11 cellular contexts compared by ENCODE assay signal in genomic region chr20:43959079-43959919, GRCh38. TPM values are rescaled to one million over a fixed set of nuclear protein-coding genes. Genes with fewer than 3 reads are reported as not detected.
DNase-seq lines count a peak whose midpoint lies in the region; ATAC-seq, FAIRE-seq and TF ChIP-seq lines count a peak whose summit lies in the region.
"Had no signal": no experiment of that assay in that cellular context is flagged by ENCODE, and none has a peak within 500 bp of the region (broad histone marks: within the 10 kb centered on the region; RNA-seq: fewer than 3 reads in every experiment).

No MANE protein-coding gene starts in this region.

- in situ Hi-C loops in T47D (cut with HindIII; ENCODE audit: low pct_unique_long_range_greater_than_20kb, low sequenced_read_pairs) (no loop called here), mammary epithelial cell (cut with MboI; ENCODE audit: low sequenced_read_pairs in 2 of 2) (no loop called here)

- no peak for ATAC-seq in GM21825 (IDR thresholded peaks at IDR 0.05; ENCODE audit: unreplicated experiment)
- ATAC-seq: gastrocnemius medialis had no signal

- no peaks in the 10 kb centered on the region for H3K9me3 ChIP-seq in mammary epithelial cell (replicated peaks; ENCODE audit: insufficient read depth, low read length)
- peaks cover 8% of the 10 kb centered on the region for H3K9me3 ChIP-seq in OCI-LY1 (ENCODE audit: low read length)
- no peaks in the 10 kb centered on the region for H3K9me3 ChIP-seq in endothelial cell of umbilical vein (replicated peaks; ENCODE audit: control insufficient read depth, insufficient read depth, low read length)
- no peaks in the 10 kb centered on the region for H3K9me3 ChIP-seq in testis
- H3K9me3 ChIP-seq: gastrocnemius medialis had no signal

- H3K4me3 ChIP-seq in mammary epithelial cell (replicated peaks in 1 of 3; ENCODE audit: insufficient read depth in 1 of 3, low read depth in 2 of 3, low read length in 3 of 3), result no peak overlapping the region
- no peak overlapping the region for H3K4me3 ChIP-seq in OCI-LY1 (ENCODE audit: low read depth, low read length, poor library complexity, severe bottlenecking)
- H3K4me3 ChIP-seq in endothelial cell of umbilical vein (replicated peaks in 1 of 3; ENCODE audit: insufficient read depth in 1 of 3, low read depth in 1 of 3, low read length in 3 of 3), result no peak overlapping the region
- no peak overlapping the region for H3K4me3 ChIP-seq in testis
- H3K4me3 ChIP-seq: gastrocnemius medialis had no signal

- H3K4me1 ChIP-seq in mammary epithelial cell (ENCODE audit: insufficient read depth, low read length) (peaks cover 23% of the 10 kb centered on the region), OCI-LY1 (ENCODE audit: insufficient read depth, low read length, severe bottlenecking) (peaks cover 32% of the 10 kb centered on the region), endothelial cell of umbilical vein (ENCODE audit: control insufficient read depth, extremely low read depth, insufficient read depth, low read length) (peaks cover 36% of the 10 kb centered on the region), testis (peaks cover 19% of the 10 kb centered on the region)
- H3K4me1 ChIP-seq: gastrocnemius medialis had no signal

- no peaks in the 10 kb centered on the region for H4K20me1 ChIP-seq in mammary epithelial cell (ENCODE audit: insufficient read depth, low read length)
- H4K20me1 ChIP-seq in OCI-LY1 (ENCODE audit: insufficient read depth, low read length), result no peaks in the 10 kb centered on the region
- H4K20me1 ChIP-seq in endothelial cell of umbilical vein (replicated peaks; ENCODE audit: control insufficient read depth, extremely low read depth, insufficient read depth, low read length), result no peaks in the 10 kb centered on the region

- intact Hi-C loops in mammary epithelial cell (cut with micrococcal nuclease) (loop anchor here (10.0 kb wide), 1 partner anchor 114 kb away; no protein-coding TSS in a partner anchor), endothelial cell of umbilical vein (cut with micrococcal nuclease) (loop anchor here (10.0 kb wide), 1 partner anchor 256 kb away; the partner anchor contains the start of gene OSER1), testis (cut with DNase I; ENCODE audit: low total_unique reads) (no loop called here)

- H3K79me2 ChIP-seq in mammary epithelial cell (ENCODE audit: insufficient read depth, low read length) (no peaks in the 10 kb centered on the region), OCI-LY1 (ENCODE audit: insufficient read depth, low read length) (no peaks in the 10 kb centered on the region), endothelial cell of umbilical vein (ENCODE audit: control insufficient read depth, insufficient read depth, low read length) (no peaks in the 10 kb centered on the region)

- dilution Hi-C loops in mammary epithelial cell (cut with HindIII; ENCODE audit: low sequenced_read_pairs), result no loop called here
- dilution Hi-C loops in endothelial cell of umbilical vein (cut with MboI; ENCODE audit: extremely low pct_ligation_motif_present, low sequenced_read_pairs), result no loop called here

- no peak for TF ChIP-seq CTCF in mammary epithelial cell (conservative IDR thresholded peaks at IDR 0.05 in 1 of 2, IDR thresholded peaks at IDR 0.05 in 1 of 2; ENCODE audit: extremely low read depth in 1 of 2, insufficient read depth in 1 of 2, low read depth in 1 of 2, low read length in 2 of 2)
- no peak for TF ChIP-seq CTCF in OCI-LY1 (IDR thresholded peaks at IDR 0.05; ENCODE audit: low read length)
- no peak for TF ChIP-seq CTCF in endothelial cell of umbilical vein (IDR thresholded peaks at IDR 0.05; ENCODE audit: extremely low read depth in 1 of 2, insufficient read depth in 1 of 2, low read depth in 1 of 2, low read length in 2 of 2)
- no peak for TF ChIP-seq CTCF in testis (IDR thresholded peaks at IDR 0.05)

- H3K4me2 ChIP-seq in mammary epithelial cell (ENCODE audit: insufficient read depth, low read depth, low read length), result no peak overlapping the region
- 0 out of 2 replicates have a peak overlapping the region, but pooled peaks have one; percentile 41 for H3K4me2 ChIP-seq in OCI-LY1 (ENCODE audit: low read length)
- no peak overlapping the region for H3K4me2 ChIP-seq in endothelial cell of umbilical vein (ENCODE audit: insufficient read depth, low read length)

- no peaks in the 10 kb centered on the region for H3K9me1 ChIP-seq in endothelial cell of umbilical vein (replicated peaks; ENCODE audit: control insufficient read depth, extremely low read depth, insufficient read depth, low read length)

- H3K27ac ChIP-seq in mammary epithelial cell (ENCODE audit: insufficient read depth, low read depth, low read length) (no peak overlapping the region), OCI-LY1 (ENCODE audit: low read depth, low read length, poor library complexity, severe bottlenecking) (no peak overlapping the region), endothelial cell of umbilical vein (ENCODE audit: insufficient read depth, low read depth, low read length) (peak overlapping the region; percentile 13), testis (no peak overlapping the region)
- H3K27ac ChIP-seq: gastrocnemius medialis had no signal

- FAIRE-seq in endothelial cell of umbilical vein (lab: Jason Lieb, UNC) (peak; percentile 74), GM12892 (lab: Jason Lieb, UNC) (no peak)

- BruUV-seq in mammary epithelial cell (replicated peaks; lab: Mats Ljungman, UMichigan) (no TSS peak), endothelial cell of umbilical vein (replicated peaks; lab: Mats Ljungman, UMichigan) (no TSS peak)

- CTCF ChIA-PET in mammary epithelial cell (lab: Charles Lee; ENCODE audit: low non-redundant PET) (no interaction called here), endothelial cell of umbilical vein (lab: Charles Lee) (interaction anchor here (0.9 to 2.0 kb wide), 6 partner anchors 17 to 121 kb away, joined by 3 to 10 read pairs (median 4); no protein-coding TSS in a partner anchor), HEK293T (lab: Yijun Ruan, JAX) (no interaction called here)

- no peak overlapping the region for H2AFZ ChIP-seq in mammary epithelial cell (ENCODE audit: low read depth, low read length)
- no peak overlapping the region for H2AFZ ChIP-seq in OCI-LY1 (ENCODE audit: low read length)
- H2AFZ ChIP-seq in endothelial cell of umbilical vein (ENCODE audit: low read depth, low read length), result no peak overlapping the region

- H3K27me3 ChIP-seq in mammary epithelial cell (ENCODE audit: insufficient read depth, low read length) (no peaks in the 10 kb centered on the region), OCI-LY1 (ENCODE audit: insufficient read depth, low read length) (no peaks in the 10 kb centered on the region), endothelial cell of umbilical vein (ENCODE audit: control insufficient read depth in 2 of 2, insufficient read depth in 2 of 2, low read length in 2 of 2) (no peaks in the 10 kb centered on the region), testis (no peaks in the 10 kb centered on the region)

- no peak overlapping the region for H3K9ac ChIP-seq in mammary epithelial cell (ENCODE audit: insufficient read depth, low read length)
- no peak overlapping the region for H3K9ac ChIP-seq in OCI-LY1 (ENCODE audit: low read length)
- no peak overlapping the region for H3K9ac ChIP-seq in endothelial cell of umbilical vein (replicated peaks; ENCODE audit: extremely low read depth, insufficient read depth, low read length)

- POLR2A ChIA-PET in endothelial cell of umbilical vein (lab: Charles Lee), result no interaction called here
- POLR2A ChIA-PET in HEK293T (lab: Yijun Ruan, JAX), result no interaction called here

- no peaks in the 10 kb centered on the region for H3F3A ChIP-seq in OCI-LY1 (ENCODE audit: insufficient read depth, low read length)

- no peak for TF ChIP-seq POLR2A in endothelial cell of umbilical vein (IDR thresholded peaks at IDR 0.05; ENCODE audit: low read depth, low read length)
- TF ChIP-seq POLR2A in testis (IDR thresholded peaks at IDR 0.05), result no peak
- TF ChIP-seq POLR2A in GM12892 (IDR thresholded peaks at IDR 0.05; ENCODE audit: low read depth, low read length), result no peak

- no peaks in the 10 kb centered on the region for H3K9me2 ChIP-seq in OCI-LY1 (ENCODE audit: low read depth, low read length)

- DNase-seq in T47D (ENCODE audit: low read depth in 1 of 2, low spot score in 1 of 2), result peak; percentile 42 to 60
- DNase-seq in mammary epithelial cell, result no peak
- peak; percentile 52 for DNase-seq in endothelial cell of umbilical vein (ENCODE audit: low read depth, low spot score)
- DNase-seq in testis, result peak; percentile 30
- no peak for DNase-seq in HEK293T (ENCODE audit: extremely low spot score)
- no peak for DNase-seq in GM12892 (ENCODE audit: insufficient read length)
- DNase-seq: activated B cell treated with CpG ODN at 0.5 μM for 24 hours, gastrocnemius medialis had no signal

- H3K36me3 ChIP-seq in mammary epithelial cell (ENCODE audit: insufficient read depth, low read length) (no peaks in the 10 kb centered on the region), OCI-LY1 (ENCODE audit: insufficient read depth, low read length) (no peaks in the 10 kb centered on the region; the same call in 1 of the 2 replicates), endothelial cell of umbilical vein (ENCODE audit: control insufficient read depth in 2 of 2, extremely low read depth in 1 of 2, insufficient read depth in 2 of 2, low read length in 2 of 2) (no peaks in the 10 kb centered on the region), testis (ENCODE audit: low read depth, missing control alignments) (no peaks in the 10 kb centered on the region)
- H3K36me3 ChIP-seq: gastrocnemius medialis had no signal

- WGBS in mammary epithelial cell (ENCODE audit: low coverage, missing lambda C conversion rate), result 71% methylated on average over 18 of the region's 19 CpGs
- WGBS in testis, 2 donors, result 49 to 52% methylated on average over 19 of the region's 19 CpGs

TF ChIP-seq in endothelial cell of umbilical vein, 7 proteins besides CTCF, POLR2A, EP300 and RAD21 (continues in another document):
- TF ChIP-seq JUN (IDR thresholded peaks at IDR 0.05; ENCODE audit: borderline replicate concordance, insufficient read depth, insufficient read length, low read depth), result no peak

TF ChIP-seq in HEK293T, 16 proteins besides CTCF, POLR2A, EP300 and RAD21 (continues in another document):
- TF ChIP-seq CTBP1 (IDR thresholded peaks at IDR 0.05; ENCODE audit: borderline replicate concordance), result no peak

RNA-seq across cellular contexts. Expression of gene TOX2, which starts 44.6 kb away (rescaled TPM):
- total RNA-seq in mammary epithelial cell (1 to 10 TPM in 1 of 2 donors, under 1 TPM in 1; 0.83 to 5.0 TPM), endothelial cell of umbilical vein (18.6 and 25.7 TPM in 2 replicates), testis (10 to 100 TPM; 48.1 to 67.0 TPM)
- polyA plus RNA-seq in mammary epithelial cell (0.96 TPM), endothelial cell of umbilical vein (6.3 and 7.0 TPM in 2 replicates), testis (ENCODE audit: insufficient read depth, low read depth, low replicate concordance) (43.8 TPM)
- polyA minus RNA-seq in mammary epithelial cell (0.83 TPM), endothelial cell of umbilical vein (2.6 and 2.7 TPM in 2 replicates)
- 7.2 and 8.1 TPM in 2 replicates for polyA plus RNA-seq in endothelial cell of umbilical vein (2011; cell fraction: cytosol; rRNA removed)
- polyA plus RNA-seq in endothelial cell of umbilical vein (2011; cell fraction: nucleus; rRNA removed), result 7.6 and 8.5 TPM in 2 replicates
- 7.2 and 10.6 TPM in 2 replicates for polyA plus RNA-seq in endothelial cell of umbilical vein (2012)
- polyA minus RNA-seq in endothelial cell of umbilical vein (2011; cell fraction: cytosol; rRNA and poly(A)+ RNA removed), result 0.72 TPM
- polyA minus RNA-seq in endothelial cell of umbilical vein (2011; cell fraction: nucleus; rRNA and poly(A)+ RNA removed), result 4.3 and 4.6 TPM in 2 replicates
- 20.8 TPM for polyA plus RNA-seq in GM12892 (2012; ENCODE audit: missing spikeins)
- total RNA-seq: skeletal muscle tissue had no signal

Comparison
In these comparisons a context has a peak if more than half of its experiments do, and no peak if none do; other contexts are left out.
1. DNase-seq: peak in T47D (2 of 2), endothelial cell of umbilical vein (single experiment) and testis (single experiment); none in mammary epithelial cell (single experiment), HEK293T (single experiment) and GM12892 (single experiment).